Comparison of ENCODE assay signal across 20 cellular contexts in genomic region chr21:19510653-19511052, GRCh38.
DNase-seq lines count a peak whose midpoint lies in the region; ATAC-seq, FAIRE-seq and TF ChIP-seq lines count a peak whose summit lies in the region.
"Had no signal": no experiment of that assay in that cellular context is flagged by ENCODE, and none has a peak within 500 bp of the region (broad histone marks: within the 10 kb centered on the region; RNA-seq: fewer than 3 reads in every experiment).

No MANE protein-coding gene starts in this region.

- no peak overlapping the region for H2BK120ac ChIP-seq in mesendoderm (ENCODE audit: low read depth, low read length)

- ATAC-seq in GM12878, result peak; percentile 53
- no peak for ATAC-seq in HG02763 (IDR thresholded peaks at IDR 0.05; ENCODE audit: unreplicated experiment)
- ATAC-seq: SK-N-SH treated with all-trans-retinoic acid at 6 μM for 48 hours had no signal

- DNase-seq in LNCaP clone FGC (ENCODE audit: low read depth) (no peak), GM12878 (ENCODE audit: low read depth, low spot score) (no peak), mesendoderm (peak; percentile 13), spleen (no peak), cardiac septum (ENCODE audit: low spot score) (no peak), SHP77 (lab: John Stamatoyannopoulos, UW) (no peak)
- DNase-seq: C1 segment of cervical spinal cord, GF-D8, GOT3, NCI-H1105 treated with DMSO at 0.1 percent for 48 hours, NCI-H1694 treated with DMSO at 0.1 percent for 48 hours, NCI-H2107, NCI-H510A, NCI-H748 treated with DMSO at 0.1 percent for 48 hours, OCI-M1, SHP77 treated with DMSO at 0.1 percent for 48 hours had no signal

- no peak overlapping the region for H3K56ac ChIP-seq in mesendoderm (ENCODE audit: low read length)

- no TSS peak for BruUV-seq in GM12878 (replicated peaks; lab: Mats Ljungman, UMichigan)

- no peaks in the 10 kb centered on the region for H3K79me2 ChIP-seq in GM12878 (ENCODE audit: control insufficient read depth, insufficient read depth, low read length)
- no peaks in the 10 kb centered on the region for H3K79me2 ChIP-seq in mesendoderm (ENCODE audit: control insufficient read depth, insufficient read depth, low read length)

- intact Hi-C loops in GM12878 (cut with micrococcal nuclease; ENCODE audit: unreplicated experiment) (no loop called here), spleen (cut with DNase I; ENCODE audit: low total_unique reads) (no loop called here), cardiac septum (cut with DNase I) (no loop called here)

- H3K9me3 ChIP-seq in GM12878 (replicated peaks; ENCODE audit: control insufficient read depth, insufficient read depth, low read length), result no peaks in the 10 kb centered on the region; the same call in 2 of the 3 replicates
- H3K9me3 ChIP-seq in spleen, result peaks cover 0 to 55% (median 15%) of the 10 kb centered on the region in 8 donors

- no peak for TF ChIP-seq EP300 in GM12878 (IDR thresholded peaks at IDR 0.05; ENCODE audit: borderline replicate concordance in 1 of 2, control insufficient read depth in 1 of 2, low read depth in 2 of 2, low read length in 2 of 2)

- CTCF ChIA-PET in GM12878 (lab: Yijun Ruan, JAX), result interaction anchor here (0.6 kb wide), 1 partner anchor 198 kb away, joined by 3 read pairs; no protein-coding TSS in a partner anchor

- no peak overlapping the region for H3K4me2 ChIP-seq in GM12878 (ENCODE audit: control insufficient read depth, insufficient read depth)
- no peak overlapping the region for H3K4me2 ChIP-seq in mesendoderm (ENCODE audit: low read length)

- no peak overlapping the region for H3K18ac ChIP-seq in mesendoderm (ENCODE audit: low read length)

- 32% methylated on average over 3 of the region's 3 CpGs for WGBS in GM12878 (ENCODE audit: insufficient coverage, insufficient replicate concordance, low lambda C conversion rate, missing lambda C conversion rate)
- no CpG with 5 or more reads among the region's 3 CpGs for WGBS in mesendoderm (ENCODE audit: extremely low coverage, insufficient coverage, low lambda C conversion rate)
- 86 to 96% (median 93%) methylated on average over 3 of the region's 3 CpGs for WGBS in spleen, 5 donors

- H3K4me3 ChIP-seq in LNCaP clone FGC (ENCODE audit: low read depth, low read length), result no peak overlapping the region
- no peak overlapping the region for H3K4me3 ChIP-seq in GM12878
- no peak overlapping the region for H3K4me3 ChIP-seq in mesendoderm (ENCODE audit: low read length)
- H3K4me3 ChIP-seq in spleen, result no peak overlapping the region

- TF ChIP-seq CTCF in LNCaP clone FGC (IDR thresholded peaks at IDR 0.05; ENCODE audit: control insufficient read depth, extremely low read depth, insufficient read depth) (0 out of 2 replicates have a peak, but pooled peaks have one; percentile 11), GM12878 (IDR thresholded peaks at IDR 0.05 in 2 of 3, conservative IDR thresholded peaks at IDR 0.05 in 1 of 3; ENCODE audit: control insufficient read depth in 2 of 3, extremely low read depth in 1 of 3, insufficient read depth in 1 of 3, low read depth in 3 of 3, low read length in 3 of 3) (no peak), spleen (IDR thresholded peaks at IDR 0.05 in 8 of 11, conservative IDR thresholded peaks at IDR 0.05 in 3 of 11) (no peak)

- FAIRE-seq in GM12878 (lab: Jason Lieb, UNC), result no peak
- FAIRE-seq: GM12891, GM19239 had no signal

- H3K27me3 ChIP-seq in GM12878 (replicated peaks in 1 of 2; ENCODE audit: control insufficient read depth in 2 of 2, insufficient read depth in 2 of 2, low read length in 1 of 2), result no peaks in the 10 kb centered on the region
- no peaks in the 10 kb centered on the region for H3K27me3 ChIP-seq in mesendoderm (ENCODE audit: insufficient read depth, low read length, poor library complexity)
- H3K27me3 ChIP-seq in spleen (replicated peaks in 1 of 7), result no peaks in the 10 kb centered on the region

- no peak overlapping the region for H3K4ac ChIP-seq in mesendoderm (ENCODE audit: low read depth, low read length)

- no peak overlapping the region for H2AK5ac ChIP-seq in mesendoderm (ENCODE audit: low read length)

- no peak overlapping the region for H2BK5ac ChIP-seq in mesendoderm (ENCODE audit: low read length)

- H3K36me3 ChIP-seq in GM12878 (ENCODE audit: control insufficient read depth in 2 of 2, insufficient read depth in 2 of 2, low read length in 1 of 2) (no peaks in the 10 kb centered on the region), mesendoderm (ENCODE audit: control insufficient read depth, insufficient read depth, low read length) (no peaks in the 10 kb centered on the region), spleen (no peaks in the 10 kb centered on the region)

- no peak overlapping the region for H4K5ac ChIP-seq in mesendoderm (ENCODE audit: low read length)

- no peak overlapping the region for H2BK15ac ChIP-seq in mesendoderm (replicated peaks; ENCODE audit: low read depth)

- H3K23ac ChIP-seq in mesendoderm (ENCODE audit: low read length), result no peak overlapping the region

- POLR2A ChIA-PET in GM12878 (lab: Charles Lee), result no interaction called here

- no peaks in the 10 kb centered on the region for H3K79me1 ChIP-seq in mesendoderm (ENCODE audit: low read length)

- H4K8ac ChIP-seq in mesendoderm (ENCODE audit: low read depth, low read length), result no peak overlapping the region

- RAD21 ChIA-PET in GM12878 (lab: Charles Lee; ENCODE audit: unreplicated experiment), result no interaction called here

- SMC1A ChIA-PET in GM12878 (lab: Charles Lee; ENCODE audit: uncharacterized antibody, unreplicated experiment), result no interaction called here

- H2AFZ ChIP-seq in GM12878 (ENCODE audit: control insufficient read depth, low read depth, low read length), result no peak overlapping the region

- H3K27ac ChIP-seq in GM12878 (ENCODE audit: control insufficient read depth, insufficient read depth) (no peak overlapping the region), mesendoderm (ENCODE audit: low read depth, low read length) (no peak overlapping the region), spleen (no peak overlapping the region)

- no peak for TF ChIP-seq RAD21 in GM12878 (IDR thresholded peaks at IDR 0.05; ENCODE audit: insufficient read depth, low read depth, low read length)

- TF ChIP-seq POLR2A in GM12878 (IDR thresholded peaks at IDR 0.05; ENCODE audit: low read depth, low read length) (no peak), spleen (IDR thresholded peaks at IDR 0.05) (no peak)

- in situ Hi-C loops in GM12878 (cut with MboI), result no loop called here

- no peaks in the 10 kb centered on the region for H4K20me1 ChIP-seq in GM12878 (ENCODE audit: control insufficient read depth, insufficient read depth)

- no peak overlapping the region for H3K9ac ChIP-seq in GM12878 (ENCODE audit: control insufficient read depth, insufficient read depth, low read length)
- no peak overlapping the region for H3K9ac ChIP-seq in mesendoderm (ENCODE audit: low read length)

- H3K4me1 ChIP-seq in GM12878 (ENCODE audit: control insufficient read depth, insufficient read depth, low read length) (no peaks in the 10 kb centered on the region), mesendoderm (ENCODE audit: control insufficient read depth, low read depth, low read length) (no peaks in the 10 kb centered on the region), spleen (no peaks in the 10 kb centered on the region)

TF ChIP-seq in GM12878, 131 proteins besides CTCF, POLR2A, EP300 and RAD21 (continues in another document):
- TF ChIP-seq ZBED1 (IDR thresholded peaks at IDR 0.05; ENCODE audit: borderline replicate concordance) (no peak), ZNF592 (IDR thresholded peaks at IDR 0.05) (no peak), STAT1 (conservative IDR thresholded peaks at IDR 0.05) (no peak)
